ENCODE assay signal across 11 cellular contexts in genomic region chr11:3904228-3904627, GRCh38. TPM values are rescaled to one million over a fixed set of nuclear protein-coding genes. Genes with fewer than 3 reads are reported as not detected.
DNase-seq lines count a peak whose midpoint lies in the region; ATAC-seq and TF ChIP-seq lines count a peak whose summit lies in the region.
"Had no signal": no experiment of that assay in that cellular context is flagged by ENCODE, and none has a peak within 500 bp of the region (broad histone marks: within the 10 kb centered on the region; RNA-seq: fewer than 3 reads in every experiment).

No MANE protein-coding gene starts in this region.

- H2AFZ ChIP-seq in Loucy (ENCODE audit: low read length) (no peak overlapping the region), mammary epithelial cell (ENCODE audit: low read depth, low read length) (no peak overlapping the region), neural progenitor cell (replicated peaks) (no peak overlapping the region)

- H3F3A ChIP-seq in Loucy (ENCODE audit: low read depth) (no peaks in the 10 kb centered on the region), neural progenitor cell (ENCODE audit: low read depth) (no peaks in the 10 kb centered on the region)

- H3K4me1 Mint-ChIP-seq in CD4-positive, CD25-positive, alpha-beta regulatory T cell, result peaks cover 48 to 85% (median 64%) of the 10 kb centered on the region in 4 donors
- peaks cover 20% of the 10 kb centered on the region for H3K4me1 Mint-ChIP-seq in neural progenitor cell

- in situ Hi-C loops in mammary epithelial cell (cut with MboI; ENCODE audit: low sequenced_read_pairs in 2 of 2), result loop anchor here in 1 of 2 donors (5.0 kb wide), 1 partner anchor 47 kb away; the partner anchor contains the start of gene STIM1

- H3K36me3 ChIP-seq in CD4-positive, CD25-positive, alpha-beta regulatory T cell (ENCODE audit: control insufficient read depth, insufficient read depth, low read length), result no peaks in the 10 kb centered on the region
- no peaks in the 10 kb centered on the region for H3K36me3 ChIP-seq in Loucy (ENCODE audit: insufficient read depth, low read length)
- no peaks in the 10 kb centered on the region for H3K36me3 ChIP-seq in mammary epithelial cell (ENCODE audit: insufficient read depth, low read length)
- no peaks in the 10 kb centered on the region for H3K36me3 ChIP-seq in neural progenitor cell

- H3K79me2 ChIP-seq in Loucy (ENCODE audit: insufficient read depth, low read length), result peaks cover 93% of the 10 kb centered on the region
- peaks cover 73% of the 10 kb centered on the region for H3K79me2 ChIP-seq in mammary epithelial cell (ENCODE audit: insufficient read depth, low read length)
- H3K79me2 ChIP-seq in neural progenitor cell (ENCODE audit: low read depth), result no peaks in the 10 kb centered on the region

- H3K9me3 Mint-ChIP-seq in CD4-positive, CD25-positive, alpha-beta regulatory T cell, result no peaks in the 10 kb centered on the region
- peaks cover 7% of the 10 kb centered on the region for H3K9me3 Mint-ChIP-seq in neural progenitor cell

- no peaks in the 10 kb centered on the region for H3K27me3 ChIP-seq in CD4-positive, CD25-positive, alpha-beta regulatory T cell (ENCODE audit: control insufficient read depth, insufficient read depth, low read length)
- no peaks in the 10 kb centered on the region for H3K27me3 ChIP-seq in Loucy (ENCODE audit: insufficient read depth, low read length, poor library complexity, severe bottlenecking)
- no peaks in the 10 kb centered on the region for H3K27me3 ChIP-seq in mammary epithelial cell (ENCODE audit: insufficient read depth, low read length)
- H3K27me3 ChIP-seq in neural progenitor cell, result no peaks in the 10 kb centered on the region
- H3K27me3 ChIP-seq: testis had no signal

- no peaks in the 10 kb centered on the region for H3K27me3 Mint-ChIP-seq in CD4-positive, CD25-positive, alpha-beta regulatory T cell
- H3K27me3 Mint-ChIP-seq in neural progenitor cell (ENCODE audit: insufficient read depth, low read depth), result peaks cover 3% of the 10 kb centered on the region

- CTCF ChIA-PET in mammary epithelial cell (lab: Charles Lee; ENCODE audit: low non-redundant PET), result no interaction called here

- H3K4me1 ChIP-seq in CD4-positive, CD25-positive, alpha-beta regulatory T cell (ENCODE audit: control insufficient read depth, insufficient read depth, low read length, poor library complexity, severe bottlenecking), result peaks cover 75% of the 10 kb centered on the region
- peaks cover 69% of the 10 kb centered on the region for H3K4me1 ChIP-seq in Loucy (ENCODE audit: insufficient read depth, low read length, poor library complexity, severe bottlenecking)
- peaks cover 57% of the 10 kb centered on the region for H3K4me1 ChIP-seq in mammary epithelial cell (ENCODE audit: insufficient read depth, low read length)
- H3K4me1 ChIP-seq in neural progenitor cell, result peaks cover 16% of the 10 kb centered on the region

- H3K4me2 ChIP-seq in Loucy (ENCODE audit: low read depth, low read length, poor library complexity, severe bottlenecking) (peak overlapping the region; percentile 36), mammary epithelial cell (ENCODE audit: insufficient read depth, low read depth, low read length) (peak overlapping the region; percentile 80), neural progenitor cell (no peak overlapping the region)

- ATAC-seq in CD4-positive, CD25-positive, alpha-beta regulatory T cell (ENCODE audit: low read depth in 2 of 2), result no peak

- WGBS in mammary epithelial cell (ENCODE audit: low coverage, missing lambda C conversion rate), result 30% methylated on average over 5 of the region's 5 CpGs

- peaks cover 61% of the 10 kb centered on the region for H4K20me1 ChIP-seq in Loucy (ENCODE audit: insufficient read depth, low read length, poor library complexity, severe bottlenecking)
- no peaks in the 10 kb centered on the region for H4K20me1 ChIP-seq in mammary epithelial cell (ENCODE audit: insufficient read depth, low read length)
- H4K20me1 ChIP-seq in neural progenitor cell (ENCODE audit: low read depth), result no peaks in the 10 kb centered on the region

- no peaks in the 10 kb centered on the region for H3K9me3 ChIP-seq in CD4-positive, CD25-positive, alpha-beta regulatory T cell (ENCODE audit: control insufficient read depth in 2 of 2, low read length in 2 of 2)
- no peaks in the 10 kb centered on the region for H3K9me3 ChIP-seq in Loucy (ENCODE audit: insufficient read depth, low read depth, low read length)
- H3K9me3 ChIP-seq in mammary epithelial cell (replicated peaks; ENCODE audit: insufficient read depth, low read length), result no peaks in the 10 kb centered on the region
- H3K9me3 ChIP-seq in neural progenitor cell (ENCODE audit: low read depth), result no peaks in the 10 kb centered on the region
- H3K9me3 ChIP-seq: testis had no signal

- TF ChIP-seq CTCF in Loucy (conservative IDR thresholded peaks at IDR 0.05; ENCODE audit: low read length) (no peak), mammary epithelial cell (conservative IDR thresholded peaks at IDR 0.05 in 1 of 2, IDR thresholded peaks at IDR 0.05 in 1 of 2; ENCODE audit: extremely low read depth in 1 of 2, insufficient read depth in 1 of 2, low read depth in 1 of 2, low read length in 2 of 2) (no peak), neural progenitor cell (IDR thresholded peaks at IDR 0.05) (no peak)

- H3K4me3 Mint-ChIP-seq in CD4-positive, CD25-positive, alpha-beta regulatory T cell, result peak overlapping the region in 3 of 4 donors; percentile 19 to 81 (median 66)
- H3K4me3 Mint-ChIP-seq in neural progenitor cell, result no peak overlapping the region

- DNase-seq in CD4-positive, CD25-positive, alpha-beta regulatory T cell, result no peak
- peak; percentile 66 for DNase-seq in mammary epithelial cell
- DNase-seq in neural progenitor cell (ENCODE audit: low spot score), result no peak
- no peak for DNase-seq in activated CD8-positive, alpha-beta memory T cell treated with anti-CD3 and anti-CD28 coated beads, Interleukin-2, amount 50 U/mL, for 4 hours
- no peak for DNase-seq in GF-D8 (lab: John Stamatoyannopoulos, UW)
- no peak for DNase-seq in NCI-H510A (lab: John Stamatoyannopoulos, UW)
- DNase-seq in activated gamma-delta T cell (lab: John Stamatoyannopoulos, UW), result no peak
- DNase-seq: cortex of kidney, NCI-H345, testis had no signal

- dilution Hi-C loops in mammary epithelial cell (cut with HindIII; ENCODE audit: low sequenced_read_pairs), result loop anchor here (5.0 kb wide), 1 partner anchor 107 kb away; the partner anchor contains the start of gene NUP98

- intact Hi-C loops in mammary epithelial cell (cut with micrococcal nuclease), result loop anchor here (2.0 kb wide), 1 partner anchor 55 kb away; no protein-coding TSS in a partner anchor

- no peaks in the 10 kb centered on the region for H3K36me3 Mint-ChIP-seq in CD4-positive, CD25-positive, alpha-beta regulatory T cell
- H3K36me3 Mint-ChIP-seq in neural progenitor cell, result no peaks in the 10 kb centered on the region

- H3K4me3 ChIP-seq in CD4-positive, CD25-positive, alpha-beta regulatory T cell (ENCODE audit: low read depth, low read length), result peak overlapping the region; percentile 50
- H3K4me3 ChIP-seq in Loucy (ENCODE audit: low read length, poor library complexity, severe bottlenecking) (no peak overlapping the region), mammary epithelial cell (replicated peaks in 1 of 3; ENCODE audit: insufficient read depth in 1 of 3, low read depth in 2 of 3, low read length in 3 of 3) (peak overlapping the region in 2 of 3 experiments; percentile 1 to 25), neural progenitor cell (no peak overlapping the region)
- H3K4me3 ChIP-seq: testis had no signal

- H3K27ac Mint-ChIP-seq in CD4-positive, CD25-positive, alpha-beta regulatory T cell, result peak overlapping the region; percentile 82 to 92 (median 88)
- H3K27ac Mint-ChIP-seq in neural progenitor cell, result peak overlapping the region; percentile 18

- H3K9ac ChIP-seq in Loucy (ENCODE audit: low read depth, low read length, poor library complexity, severe bottlenecking) (no peak overlapping the region), mammary epithelial cell (ENCODE audit: insufficient read depth, low read length) (peak overlapping the region; percentile 93), neural progenitor cell (no peak overlapping the region)

- no TSS peak for BruUV-seq in mammary epithelial cell (replicated peaks; lab: Mats Ljungman, UMichigan)

- H3K27ac ChIP-seq in CD4-positive, CD25-positive, alpha-beta regulatory T cell (ENCODE audit: insufficient read depth, low read length, poor library complexity, severe bottlenecking), result peak overlapping the region; percentile 49
- H3K27ac ChIP-seq in mammary epithelial cell (ENCODE audit: insufficient read depth, low read depth, low read length) (peak overlapping the region; percentile 97), neural progenitor cell (no peak overlapping the region)
- H3K27ac ChIP-seq: testis had no signal

- H3K9me2 ChIP-seq in Loucy (replicated peaks; ENCODE audit: low read depth, low read length), result no peaks in the 10 kb centered on the region

RNA-seq across cellular contexts. Expression of gene STIM1, which starts 48.8 kb away (rescaled TPM):
- 134 TPM for total RNA-seq in CD4-positive, CD25-positive, alpha-beta regulatory T cell
- 10 to 100 TPM; 25.7 to 30.6 (median 29.7) TPM for polyA plus RNA-seq in CD4-positive, CD25-positive, alpha-beta regulatory T cell
- total RNA-seq in mammary epithelial cell (10 to 100 TPM; 57.0 to 74.0 TPM), neural progenitor cell (ENCODE audit: low replicate concordance) (17.3 and 18.9 TPM in 2 replicates)
- 45.2 TPM for polyA plus RNA-seq in mammary epithelial cell
- polyA minus RNA-seq in mammary epithelial cell, result 74.4 TPM

Comparison
In these comparisons a context has a peak if more than half of its experiments do, and no peak if none do; other contexts are left out.
1. H3K4me3 ChIP-seq: peak in CD4-positive, CD25-positive, alpha-beta regulatory T cell (single experiment) and mammary epithelial cell (2 of 3); none in Loucy (single experiment) and neural progenitor cell (single experiment).